ENCODE assay signal across 18 cellular contexts in the genomic region with DNA sequence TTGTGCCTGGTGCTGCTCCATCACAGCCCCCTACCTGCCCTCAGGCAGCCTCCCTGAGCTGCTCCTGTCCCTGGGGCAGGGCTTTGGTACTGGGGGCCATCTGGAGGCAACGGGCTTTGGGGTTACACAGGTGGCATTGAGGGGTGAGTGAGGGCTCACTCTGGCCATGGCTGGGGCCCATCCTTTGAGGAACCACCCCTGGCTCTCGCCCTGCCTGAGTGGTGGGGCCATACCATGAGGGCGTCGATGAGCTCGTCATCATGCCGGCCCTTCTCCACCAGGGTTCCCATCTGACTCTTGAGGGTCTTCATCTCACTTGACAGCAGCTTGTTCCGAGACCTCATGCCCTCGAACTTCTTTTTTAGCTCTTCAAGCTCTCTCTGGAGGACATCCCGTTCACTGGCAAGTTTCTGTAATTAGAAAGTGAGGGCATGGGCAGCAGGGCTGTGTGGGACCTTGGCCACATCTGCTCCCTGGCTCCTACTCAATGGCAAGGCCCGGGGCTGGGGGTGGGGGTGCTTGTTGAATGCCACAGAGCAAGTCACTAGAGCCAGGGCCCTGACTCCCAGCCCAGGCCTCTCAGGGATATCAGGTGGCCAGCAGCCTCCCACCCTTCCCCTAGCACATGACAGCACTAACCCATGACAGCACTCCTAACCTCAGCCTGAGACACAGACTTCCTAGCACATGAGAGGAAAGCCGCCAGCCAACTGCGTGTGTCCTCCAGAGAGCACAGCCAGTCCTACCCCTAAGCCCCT. TPM values are rescaled to one million over a fixed set of nuclear protein-coding genes. Genes with fewer than 3 reads are reported as not detected.
A peak's percentile ranks its signal among the peaks of the same experiment; 100 is the strongest.
DNase-seq lines count a peak whose midpoint lies in the region; ATAC-seq, FAIRE-seq and TF ChIP-seq lines count a peak whose summit lies in the region.
"Had no signal": no experiment of that assay in that cellular context is flagged by ENCODE, and none has a peak within 500 bp of the region (broad histone marks: within the 10 kb centered on the region; RNA-seq: fewer than 3 reads in every experiment).

No MANE protein-coding gene starts in this region.

- DNase-seq in OCI-M1 (lab: John Stamatoyannopoulos, UW) (peak; percentile 5), coronary artery (ENCODE audit: low spot score) (peak; percentile 72), T-cell (no peak), GM19239 (ENCODE audit: insufficient read length, low spot score) (no peak), DMS53 (lab: John Stamatoyannopoulos, UW) (no peak)
- DNase-seq: activated CD4-positive, alpha-beta memory T cell treated with anti-CD3 and anti-CD28 coated beads, Interleukin-2, amount 10 ng/mL, durations not matched to agents 7 days and 5 days; CD4-positive, CD25-positive, alpha-beta regulatory T cell; glutamatergic neuron; NCI-H2227 treated with DMSO at 0.1 percent for 48 hours; T-helper 2 cell had no signal

- H3K9me3 Mint-ChIP-seq in T-cell, result no peaks in the 10 kb centered on the region
- H3K9me3 Mint-ChIP-seq: activated CD4-positive, alpha-beta memory T cell treated with anti-CD3 and anti-CD28 coated beads, Interleukin-2, amount 10 ng/mL, durations not matched to agents 7 days and 5 days had no signal

- peak overlapping the region; percentile 71 to 78 (median 74) for H3K9ac ChIP-seq in skeletal muscle tissue (ENCODE audit: low read depth in 1 of 3, low read length in 3 of 3)

- peaks cover 25 to 48% (median 34%) of the 10 kb centered on the region in 3 donors for H3K4me1 ChIP-seq in skeletal muscle tissue (ENCODE audit: control insufficient read depth in 3 of 3, insufficient read depth in 3 of 3, low read length in 3 of 3)

- H3K27ac Mint-ChIP-seq in T-cell, result no peak overlapping the region
- H3K27ac Mint-ChIP-seq: activated CD4-positive, alpha-beta memory T cell treated with anti-CD3 and anti-CD28 coated beads, Interleukin-2, amount 10 ng/mL, durations not matched to agents 7 days and 5 days; activated naive CD8-positive, alpha-beta T cell; progenitor cell of endocrine pancreas had no signal

- CTCF ChIA-PET in T-cell (lab: Charles Lee), result no interaction called here

- H3K27me3 ChIP-seq in layer of hippocampus (ENCODE audit: control insufficient read depth, insufficient read depth, low read length) (no peaks in the 10 kb centered on the region), skeletal muscle tissue (ENCODE audit: control insufficient read depth in 3 of 3, insufficient read depth in 3 of 3, low read length in 3 of 3) (no peaks in the 10 kb centered on the region)

- H3K27me3 Mint-ChIP-seq in T-cell, result no peaks in the 10 kb centered on the region
- H3K27me3 Mint-ChIP-seq: activated naive CD8-positive, alpha-beta T cell; progenitor cell of endocrine pancreas had no signal

- no peaks in the 10 kb centered on the region for H3K36me3 ChIP-seq in skeletal muscle tissue (ENCODE audit: control insufficient read depth in 3 of 3, insufficient read depth in 3 of 3, low read length in 3 of 3)

- FAIRE-seq in GM19239 (lab: Jason Lieb, UNC), result no peak

- peak overlapping the region; percentile 60 to 70 for H3K27ac ChIP-seq in coronary artery
- H3K27ac ChIP-seq in layer of hippocampus (ENCODE audit: low read depth, low read length), result peak overlapping the region; percentile 94
- H3K27ac ChIP-seq in skeletal muscle tissue (ENCODE audit: low read depth, low read length), result peak overlapping the region; percentile 98
- H3K27ac ChIP-seq: HL-60 had no signal

- peaks cover 4 to 7% (median 6%) of the 10 kb centered on the region in 3 donors for H3K4me1 Mint-ChIP-seq in T-cell

- POLR2A ChIA-PET in T-cell (lab: Charles Lee), result no interaction called here

- no peaks in the 10 kb centered on the region for H3K9me3 ChIP-seq in skeletal muscle tissue (ENCODE audit: control insufficient read depth in 3 of 3, low read length in 3 of 3)

- no peak overlapping the region for H3K4me3 Mint-ChIP-seq in T-cell
- H3K4me3 Mint-ChIP-seq: activated CD4-positive, alpha-beta memory T cell treated with anti-CD3 and anti-CD28 coated beads, Interleukin-2, amount 10 ng/mL, durations not matched to agents 7 days and 5 days; activated naive CD8-positive, alpha-beta T cell; CD4-positive, CD25-positive, alpha-beta regulatory T cell had no signal

- H3K36me3 Mint-ChIP-seq in T-cell, result no peaks in the 10 kb centered on the region
- H3K36me3 Mint-ChIP-seq: activated naive CD8-positive, alpha-beta T cell; CD4-positive, CD25-positive, alpha-beta regulatory T cell had no signal

- TF ChIP-seq CTCF in coronary artery (IDR thresholded peaks at IDR 0.05), result no peak

- H3K4me3 ChIP-seq in coronary artery, result no peak overlapping the region
- H3K4me3 ChIP-seq in skeletal muscle tissue (ENCODE audit: low read length in 3 of 3), result peak overlapping the region in 2 of 3 donors; percentile 8 to 56
- H3K4me3 ChIP-seq: lung had no signal

- ATAC-seq in T-cell (replicated peaks in 1 of 4) (no peak), GM21526 (IDR thresholded peaks at IDR 0.05; ENCODE audit: low FRiP score, unreplicated experiment) (no peak)

RNA-seq across cellular contexts. Expression of a gene that starts 33.5 kb away (rescaled TPM):
- total RNA-seq in skeletal muscle tissue, result not detected
- total RNA-seq in T-cell, result 1 to 10 TPM in 3 of 5 donors, under 1 TPM in 1, not detected in 1; 0.28 to 2.1 (median 1.3) TPM

RNA-seq across cellular contexts. Expression of a gene that starts 37.0 kb away (rescaled TPM):
- total RNA-seq in skeletal muscle tissue, result 23.0 TPM
- not detected for total RNA-seq in T-cell
- total RNA-seq: CD4-positive, CD25-positive, alpha-beta regulatory T cell; OCI-LY7; progenitor cell of endocrine pancreas had no signal

RNA-seq across cellular contexts. Expression of a gene that starts 54.2 kb away (rescaled TPM):
- total RNA-seq in skeletal muscle tissue, result 179 TPM
- total RNA-seq in T-cell, result not detected
- total RNA-seq: activated CD4-positive, alpha-beta memory T cell treated with anti-CD3 and anti-CD28 coated beads, Interleukin-2, amount 10 ng/mL, durations not matched to agents 7 days and 5 days; CD4-positive, CD25-positive, alpha-beta regulatory T cell; lung; OCI-LY7; progenitor cell of endocrine pancreas had no signal

Comparison
In these comparisons a context has a peak if more than half of its experiments do, and no peak if none do; other contexts are left out.
1. DNase-seq: peak in OCI-M1 (single experiment) and coronary artery (single experiment); none in T-cell (0 of 34), GM19239 (single experiment) and DMS53 (single experiment).
2. RNA of a gene that starts 37.0 kb away (total RNA-seq): 23.0 TPM in skeletal muscle tissue (single experiment); not detected in T-cell; every median in the first group is over 10 times any median in the second.
3. RNA of a gene that starts 54.2 kb away (total RNA-seq): 179 TPM in skeletal muscle tissue (single experiment); not detected in T-cell; every median in the first group is over 100 times any median in the second.
4. Peak in every context shown above with its lines, with median percentiles within 50 percentile points of each other: H3K27ac ChIP-seq.